1 cellular context compared by ENCODE assay signal in genomic region chr1:155893389-155894142, GRCh38.
A peak's percentile ranks its signal among the peaks of the same experiment; 100 is the strongest.
TF ChIP-seq lines count a peak whose summit lies in the region.

No MANE protein-coding gene starts in this region.

TF ChIP-seq in HepG2, 621 proteins besides CTCF, POLR2A, EP300 and RAD21 (continues in another document):
- TF ChIP-seq HMG20A (CRISPR knock-in tag; IDR thresholded peaks at IDR 0.05; ENCODE audit: borderline replicate concordance) (peak; percentile 62; the same call in 1 of the 2 replicates), ZNF687 (CRISPR knock-in tag; IDR thresholded peaks at IDR 0.05) (no peak), ZNF280D (CRISPR knock-in tag; IDR thresholded peaks at IDR 0.05) (peak; percentile 72; the same call in 1 of the 2 replicates), ZNF770 (CRISPR knock-in tag; IDR thresholded peaks at IDR 0.05) (peak; percentile 100), HINFP (CRISPR knock-in tag; IDR thresholded peaks at IDR 0.05; ENCODE audit: low read depth) (no peak), ZFP1 (CRISPR knock-in tag; IDR thresholded peaks at IDR 0.05) (no peak), PAX8 (CRISPR knock-in tag; IDR thresholded peaks at IDR 0.05; ENCODE audit: borderline replicate concordance) (no peak), SOX5 (CRISPR knock-in tag; IDR thresholded peaks at IDR 0.05; ENCODE audit: borderline replicate concordance) (peak; percentile 73; the same call in 1 of the 2 replicates), ZNF275 (CRISPR knock-in tag; IDR thresholded peaks at IDR 0.05; ENCODE audit: borderline replicate concordance) (no peak), MED8 (CRISPR knock-in tag; IDR thresholded peaks at IDR 0.05; ENCODE audit: insufficient replicate concordance) (no peak), GABPA (IDR thresholded peaks at IDR 0.05; ENCODE audit: low read depth, low read length) (no peak), GABPA (CRISPR knock-in tag; IDR thresholded peaks at IDR 0.05; ENCODE audit: low read depth) (peak; percentile 69), ZNF3 (CRISPR knock-in tag; IDR thresholded peaks at IDR 0.05) (0 out of 2 replicates have a peak, but pooled peaks have one; percentile 18), KDM2A (CRISPR knock-in tag; IDR thresholded peaks at IDR 0.05; ENCODE audit: borderline replicate concordance, low read depth) (peak; percentile 33; the same call in 1 of the 2 replicates), ELF3 (CRISPR knock-in tag; IDR thresholded peaks at IDR 0.05) (peak; percentile 61; the same call in 1 of the 2 replicates), CEBPB (IDR thresholded peaks at IDR 0.05; ENCODE audit: borderline replicate concordance, low read depth, low read length) (peak; percentile 76; the same call in 1 of the 2 replicates), KLF16 (CRISPR knock-in tag; IDR thresholded peaks at IDR 0.05) (peak in 1 of 2 experiments; percentile 49; a peak in 1 of 4 replicates), ZNF224 (CRISPR knock-in tag; IDR thresholded peaks at IDR 0.05) (0 out of 2 replicates have a peak, but pooled peaks have one; percentile 20), DMAP1 (CRISPR knock-in tag; IDR thresholded peaks at IDR 0.05) (0 out of 2 replicates have a peak, but pooled peaks have one; percentile 25), NCOA2 (CRISPR knock-in tag; IDR thresholded peaks at IDR 0.05) (peak; percentile 26; the same call in 1 of the 2 replicates), WIZ (CRISPR knock-in tag; IDR thresholded peaks at IDR 0.05) (no peak), PRPF4 (IDR thresholded peaks at IDR 0.05; ENCODE audit: low read depth, low read length, poor library complexity, severe bottlenecking) (no peak), XBP1 (CRISPR knock-in tag; IDR thresholded peaks at IDR 0.05) (no peak), ZNF747 (CRISPR knock-in tag; IDR thresholded peaks at IDR 0.05; ENCODE audit: borderline replicate concordance) (no peak), RXRB (CRISPR knock-in tag; IDR thresholded peaks at IDR 0.05; ENCODE audit: borderline replicate concordance) (peak; percentile 28; the same call in 1 of the 2 replicates), ATF4 (CRISPR knock-in tag; IDR thresholded peaks at IDR 0.05) (peak in 1 of 2 experiments; percentile 61; a peak in 1 of 4 replicates), ZNF609 (CRISPR knock-in tag; IDR thresholded peaks at IDR 0.05; ENCODE audit: borderline replicate concordance) (0 out of 2 replicates have a peak, but pooled peaks have one; percentile 28), ADNP (CRISPR knock-in tag; IDR thresholded peaks at IDR 0.05) (peak; percentile 92), MYPOP (CRISPR knock-in tag; IDR thresholded peaks at IDR 0.05) (peak; percentile 42; the same call in 1 of the 2 replicates), ZNF30 (CRISPR knock-in tag; IDR thresholded peaks at IDR 0.05) (no peak), RARA (CRISPR knock-in tag; IDR thresholded peaks at IDR 0.05) (peak; percentile 47; the same call in 1 of the 2 replicates), ZNF136 (CRISPR knock-in tag; IDR thresholded peaks at IDR 0.05; ENCODE audit: low read depth) (no peak), ZNF460 (CRISPR knock-in tag; IDR thresholded peaks at IDR 0.05; ENCODE audit: borderline replicate concordance) (peak; percentile 89), ZKSCAN8 (CRISPR knock-in tag; IDR thresholded peaks at IDR 0.05; ENCODE audit: borderline replicate concordance) (0 out of 2 replicates have a peak, but pooled peaks have one; percentile 16), ZMAT3 (CRISPR knock-in tag; conservative IDR thresholded peaks at IDR 0.05) (0 out of 2 replicates have a peak, but pooled peaks have one; percentile 51), DRAP1 (CRISPR knock-in tag; IDR thresholded peaks at IDR 0.05) (peak; percentile 25; the same call in 1 of the 2 replicates), NR0B2 (CRISPR knock-in tag; IDR thresholded peaks at IDR 0.05) (no peak), CENPT (CRISPR knock-in tag; IDR thresholded peaks at IDR 0.05; ENCODE audit: low read depth) (no peak), MAFF (IDR thresholded peaks at IDR 0.05; ENCODE audit: low read depth, low read length) (peak; percentile 11; the same call in 1 of the 2 replicates), ZNF251 (CRISPR knock-in tag; IDR thresholded peaks at IDR 0.05) (no peak)
